ENCODE assay signal across 8 cellular contexts in genomic region chr12:124684971-124685688, GRCh38.
DNase-seq lines count a peak whose midpoint lies in the region; ATAC-seq and TF ChIP-seq lines count a peak whose summit lies in the region.

No MANE protein-coding gene starts in this region.

- H3K4me1 ChIP-seq in SK-N-SH (ENCODE audit: control insufficient read depth in 1 of 2, insufficient read depth in 2 of 2, low read depth in 1 of 2, low read length in 1 of 2), result peaks cover 29 to 41% of the 10 kb centered on the region in 2 experiments
- peaks cover 0 to 81% (median 60%) of the 10 kb centered on the region in 4 donors for H3K4me1 ChIP-seq in sigmoid colon

- no peaks in the 10 kb centered on the region for H4K20me1 ChIP-seq in SK-N-SH (ENCODE audit: insufficient read depth)

- DNase-seq in ELR (ENCODE audit: low read depth) (peak; percentile 58), SK-N-SH (no peak), foreskin fibroblast (peak; percentile 61 to 82), sigmoid colon (no peak), NCI-H1048 (lab: John Stamatoyannopoulos, UW) (no peak)
- DNase-seq in stimulated activated CD4-positive, alpha-beta T cell treated with anti-CD3 and anti-CD28 coated beads, Interleukin-2, amount 100 ng/mL, for 24 hours, result no peak
- DNase-seq in stimulated activated CD4-positive, alpha-beta T cell treated with anti-CD3 and anti-CD28 coated beads, Interleukin-4, amount 100 ng/mL, for 1 hour, result no peak

- TF ChIP-seq EP300 in SK-N-SH (IDR thresholded peaks at IDR 0.05; ENCODE audit: borderline replicate concordance in 1 of 2, low read depth in 1 of 2, low read length in 1 of 2) (no peak), sigmoid colon (IDR thresholded peaks at IDR 0.05) (no peak)

- WGBS in SK-N-SH (ENCODE audit: low lambda C conversion rate), result 9% methylated on average over 15 of the region's 18 CpGs
- WGBS in sigmoid colon, 2 donors, result 72 to 75% methylated on average over 18 of the region's 18 CpGs

- TF ChIP-seq CTCF in SK-N-SH (IDR thresholded peaks at IDR 0.05), result no peak
- no peak for TF ChIP-seq CTCF in foreskin fibroblast (IDR thresholded peaks at IDR 0.05; ENCODE audit: low read depth, low read length)
- no peak for TF ChIP-seq CTCF in sigmoid colon (IDR thresholded peaks at IDR 0.05)

- intact Hi-C loops in sigmoid colon (cut with DNase I), result loop anchor here (5.0 kb wide), 2 partner anchors 62 to 72 kb away; no protein-coding TSS in a partner anchor

- no peaks in the 10 kb centered on the region for H3K36me3 ChIP-seq in SK-N-SH (replicated peaks in 1 of 2; ENCODE audit: control insufficient read depth in 1 of 2, insufficient read depth in 2 of 2, low read length in 1 of 2)
- H3K36me3 ChIP-seq in sigmoid colon, result no peaks in the 10 kb centered on the region

- H3K9me2 ChIP-seq in SK-N-SH, result no peaks in the 10 kb centered on the region

- CTCF ChIA-PET in SK-N-SH (lab: Yijun Ruan, JAX), result interaction anchor here (1.5 to 1.6 kb wide), 3 partner anchors 18 to 316 kb away, joined by 3 to 4 read pairs (median 3); no protein-coding TSS in a partner anchor

- TF ChIP-seq RAD21 in SK-N-SH (IDR thresholded peaks at IDR 0.05; ENCODE audit: low read length), result no peak

- POLR2A ChIA-PET in SK-N-SH (lab: Yijun Ruan, JAX), result interaction anchor here (1.2 kb wide), 1 partner anchor 121 kb away, joined by 3 read pairs; no protein-coding TSS in a partner anchor

- H2AFZ ChIP-seq in SK-N-SH (ENCODE audit: low read depth), result peak overlapping the region; percentile 56

- H3K9ac ChIP-seq in SK-N-SH, result peak overlapping the region; percentile 55

- TF ChIP-seq POLR2A in sigmoid colon (IDR thresholded peaks at IDR 0.05), result no peak

- H3K27me3 ChIP-seq in SK-N-SH (ENCODE audit: insufficient read depth) (no peaks in the 10 kb centered on the region), sigmoid colon (no peaks in the 10 kb centered on the region)

- ATAC-seq in GM21390 (IDR thresholded peaks at IDR 0.05; ENCODE audit: unreplicated experiment), result no peak

- H3K79me2 ChIP-seq in SK-N-SH (ENCODE audit: insufficient read depth), result no peaks in the 10 kb centered on the region

- H3K27ac ChIP-seq in SK-N-SH (ENCODE audit: low read depth in 2 of 2, low read length in 1 of 2), result peak overlapping the region; percentile 85 to 90
- peak overlapping the region; percentile 87 to 93 (median 88) for H3K27ac ChIP-seq in sigmoid colon

- H3K9me3 ChIP-seq in SK-N-SH (no peaks in the 10 kb centered on the region), sigmoid colon (no peaks in the 10 kb centered on the region)

- H3K4me2 ChIP-seq in SK-N-SH, result peak overlapping the region; percentile 85

- H3K4me3 ChIP-seq in SK-N-SH (ENCODE audit: low read depth in 2 of 2, low read length in 1 of 2) (peak overlapping the region; percentile 37 to 60; a peak in 3 of 4 replicates), foreskin fibroblast (ENCODE audit: low read depth in 1 of 2, low read length in 2 of 2) (peak overlapping the region; percentile 34 to 45), sigmoid colon (peak overlapping the region; percentile 7 to 37 (median 27))

- H3F3A ChIP-seq in SK-N-SH (replicated peaks; ENCODE audit: insufficient read depth), result peaks cover 41% of the 10 kb centered on the region

TF ChIP-seq in SK-N-SH, 30 proteins besides CTCF, POLR2A, EP300 and RAD21:
- TF ChIP-seq FOXM1 (IDR thresholded peaks at IDR 0.05; ENCODE audit: low read depth) (no peak), TCF12 (IDR thresholded peaks at IDR 0.05) (0 out of 2 replicates have a peak, but pooled peaks have one; percentile 30), FOSL2 (IDR thresholded peaks at IDR 0.05; ENCODE audit: borderline replicate concordance, low read depth) (peak; percentile 34; the same call in 1 of the 2 replicates), YY1 (IDR thresholded peaks at IDR 0.05; ENCODE audit: low read depth) (no peak), SMC3 (IDR thresholded peaks at IDR 0.05; ENCODE audit: low read depth, low read length) (no peak), RCOR1 (IDR thresholded peaks at IDR 0.05; ENCODE audit: low read length) (no peak), NFIC (IDR thresholded peaks at IDR 0.05; ENCODE audit: borderline replicate concordance) (peak; percentile 47), RXRA (IDR thresholded peaks at IDR 0.05; ENCODE audit: borderline replicate concordance, low read depth) (no peak), RFX5 (IDR thresholded peaks at IDR 0.05; ENCODE audit: low read length) (no peak), MAX (IDR thresholded peaks at IDR 0.05; ENCODE audit: low read depth) (peak; percentile 63; the same call in 1 of the 2 replicates), JUND (IDR thresholded peaks at IDR 0.05) (peak; percentile 50), GATA2 (CRISPR knock-in tag; IDR thresholded peaks at IDR 0.05) (no peak), TEAD4 (IDR thresholded peaks at IDR 0.05; ENCODE audit: borderline replicate concordance, insufficient read depth) (no peak), NRF1 (IDR thresholded peaks at IDR 0.05; ENCODE audit: low read depth, low read length) (no peak), CHD2 (IDR thresholded peaks at IDR 0.05; ENCODE audit: low read length, partially characterized antibody) (no peak)
- TF ChIP-seq, protein P1, sequence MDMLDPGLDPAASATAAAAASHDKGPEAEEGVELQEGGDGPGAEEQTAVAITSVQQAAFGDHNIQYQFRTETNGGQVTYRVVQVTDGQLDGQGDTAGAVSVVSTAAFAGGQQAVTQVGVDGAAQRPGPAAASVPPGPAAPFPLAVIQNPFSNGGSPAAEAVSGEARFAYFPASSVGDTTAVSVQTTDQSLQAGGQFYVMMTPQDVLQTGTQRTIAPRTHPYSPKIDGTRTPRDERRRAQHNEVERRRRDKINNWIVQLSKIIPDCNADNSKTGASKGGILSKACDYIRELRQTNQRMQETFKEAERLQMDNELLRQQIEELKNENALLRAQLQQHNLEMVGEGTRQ (IDR thresholded peaks at IDR 0.05; ENCODE audit: borderline replicate concordance, low read depth, low read length), result no peak
- TF ChIP-seq, protein P2, sequence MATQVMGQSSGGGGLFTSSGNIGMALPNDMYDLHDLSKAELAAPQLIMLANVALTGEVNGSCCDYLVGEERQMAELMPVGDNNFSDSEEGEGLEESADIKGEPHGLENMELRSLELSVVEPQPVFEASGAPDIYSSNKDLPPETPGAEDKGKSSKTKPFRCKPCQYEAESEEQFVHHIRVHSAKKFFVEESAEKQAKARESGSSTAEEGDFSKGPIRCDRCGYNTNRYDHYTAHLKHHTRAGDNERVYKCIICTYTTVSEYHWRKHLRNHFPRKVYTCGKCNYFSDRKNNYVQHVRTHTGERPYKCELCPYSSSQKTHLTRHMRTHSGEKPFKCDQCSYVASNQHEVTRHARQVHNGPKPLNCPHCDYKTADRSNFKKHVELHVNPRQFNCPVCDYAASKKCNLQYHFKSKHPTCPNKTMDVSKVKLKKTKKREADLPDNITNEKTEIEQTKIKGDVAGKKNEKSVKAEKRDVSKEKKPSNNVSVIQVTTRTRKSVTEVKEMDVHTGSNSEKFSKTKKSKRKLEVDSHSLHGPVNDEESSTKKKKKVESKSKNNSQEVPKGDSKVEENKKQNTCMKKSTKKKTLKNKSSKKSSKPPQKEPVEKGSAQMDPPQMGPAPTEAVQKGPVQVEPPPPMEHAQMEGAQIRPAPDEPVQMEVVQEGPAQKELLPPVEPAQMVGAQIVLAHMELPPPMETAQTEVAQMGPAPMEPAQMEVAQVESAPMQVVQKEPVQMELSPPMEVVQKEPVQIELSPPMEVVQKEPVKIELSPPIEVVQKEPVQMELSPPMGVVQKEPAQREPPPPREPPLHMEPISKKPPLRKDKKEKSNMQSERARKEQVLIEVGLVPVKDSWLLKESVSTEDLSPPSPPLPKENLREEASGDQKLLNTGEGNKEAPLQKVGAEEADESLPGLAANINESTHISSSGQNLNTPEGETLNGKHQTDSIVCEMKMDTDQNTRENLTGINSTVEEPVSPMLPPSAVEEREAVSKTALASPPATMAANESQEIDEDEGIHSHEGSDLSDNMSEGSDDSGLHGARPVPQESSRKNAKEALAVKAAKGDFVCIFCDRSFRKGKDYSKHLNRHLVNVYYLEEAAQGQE (IDR thresholded peaks at IDR 0.05; ENCODE audit: low read depth, low read length), result no peak

Comparison
In these comparisons a context has a peak if more than half of its experiments do, and no peak if none do; other contexts are left out.
1. DNase-seq: peak in ELR (single experiment) and foreskin fibroblast (2 of 2); none in SK-N-SH (single experiment), sigmoid colon (single experiment), NCI-H1048 (single experiment), stimulated activated CD4-positive, alpha-beta T cell treated with anti-CD3 and anti-CD28 coated beads, Interleukin-2, amount 100 ng/mL, for 24 hours (0 of 2) and stimulated activated CD4-positive, alpha-beta T cell treated with anti-CD3 and anti-CD28 coated beads, Interleukin-4, amount 100 ng/mL, for 1 hour (single experiment).
2. Peak in every context shown above with its lines, with median percentiles within 50 percentile points of each other: H3K4me3 ChIP-seq.